ENCODE assay signal across 9 cellular contexts in genomic region chr11:63769719-63770443, GRCh38. TPM values are rescaled to one million over a fixed set of nuclear protein-coding genes. Genes with fewer than 3 reads are reported as not detected.
DNase-seq lines count a peak whose midpoint lies in the region; ATAC-seq and TF ChIP-seq lines count a peak whose summit lies in the region.
"Had no signal": no experiment of that assay in that cellular context is flagged by ENCODE, and none has a peak within 500 bp of the region (broad histone marks: within the 10 kb centered on the region; RNA-seq: fewer than 3 reads in every experiment).

No MANE protein-coding gene starts in this region.

- H3K36me3 ChIP-seq in CD8-positive, alpha-beta T cell (ENCODE audit: insufficient read depth, low read length) = no peaks in the 10 kb centered on the region

- H3K9me3 ChIP-seq in CD8-positive, alpha-beta T cell (ENCODE audit: low read length) = no peaks in the 10 kb centered on the region

- no peaks in the 10 kb centered on the region for H3K9me3 Mint-ChIP-seq in CD8-positive, alpha-beta T cell
- no peaks in the 10 kb centered on the region for H3K9me3 Mint-ChIP-seq in natural killer cell

- intact Hi-C loops in CD8-positive, alpha-beta T cell (cut with DNase I, micrococcal nuclease) = loop anchor here (1.0 to 5.0 kb wide), 6 partner anchors 42 to 383 kb away; partner anchors contain the start of genes ATL3 (in 1 of the 2) and SPINDOC (in 1 of the 2)
- intact Hi-C loops in natural killer cell (cut with micrococcal nuclease) = loop anchor here (5.0 kb wide), 1 partner anchor 177 kb away; no protein-coding TSS in a partner anchor

- H3K27ac Mint-ChIP-seq in CD8-positive, alpha-beta T cell = no peak overlapping the region
- no peak overlapping the region for H3K27ac Mint-ChIP-seq in natural killer cell

- peaks cover 15% of the 10 kb centered on the region for H3K4me1 ChIP-seq in CD8-positive, alpha-beta T cell (ENCODE audit: insufficient read depth, low read length)

- peaks cover 6% of the 10 kb centered on the region for H3K36me3 Mint-ChIP-seq in CD8-positive, alpha-beta T cell
- no peaks in the 10 kb centered on the region for H3K36me3 Mint-ChIP-seq in natural killer cell

- H3K4me3 ChIP-seq in CD8-positive, alpha-beta T cell (ENCODE audit: low read depth, low read length) = peak overlapping the region; percentile 57

- H3K27me3 Mint-ChIP-seq in CD8-positive, alpha-beta T cell (ENCODE audit: low read depth) = no peaks in the 10 kb centered on the region
- peaks cover 5 to 12% of the 10 kb centered on the region in 2 donors for H3K27me3 Mint-ChIP-seq in natural killer cell (ENCODE audit: low read depth in 2 of 2)

- CTCF ChIA-PET in CD8-positive, alpha-beta T cell (lab: Charles Lee) = interaction anchor here (1.5 to 4.8 kb wide), 4 partner anchors 9 to 380 kb away, joined by 5 to 38 read pairs (median 26); partner anchors contain the start of gene MARK2

- peaks cover 16% of the 10 kb centered on the region for H3K4me1 Mint-ChIP-seq in CD8-positive, alpha-beta T cell (ENCODE audit: low read depth)
- H3K4me1 Mint-ChIP-seq in natural killer cell = peaks cover 9 to 11% of the 10 kb centered on the region in 2 donors

- H3K27ac ChIP-seq in CD8-positive, alpha-beta T cell (ENCODE audit: low read depth, low read length) = no peak overlapping the region
- H3K27ac ChIP-seq: HL-60 had no signal

- TF ChIP-seq CTCF in CD8-positive, alpha-beta T cell (IDR thresholded peaks at IDR 0.05) = no peak
- no peak for TF ChIP-seq CTCF in natural killer cell (IDR thresholded peaks at IDR 0.05)

- no peaks in the 10 kb centered on the region for H3K27me3 ChIP-seq in CD8-positive, alpha-beta T cell (ENCODE audit: insufficient read depth, low read length)

- H3K4me3 Mint-ChIP-seq in CD8-positive, alpha-beta T cell = peak overlapping the region; percentile 78
- H3K4me3 Mint-ChIP-seq in natural killer cell = peak overlapping the region; percentile 73

- no peak for ATAC-seq in CD8-positive, alpha-beta T cell
- no peak for ATAC-seq in natural killer cell
- ATAC-seq in HG03565 (IDR thresholded peaks at IDR 0.05; ENCODE audit: unreplicated experiment) = no peak

- POLR2A ChIA-PET in CD8-positive, alpha-beta T cell (lab: Charles Lee) = interaction anchor here (3.0 kb wide), 1 partner anchor 88 kb away, joined by 11 read pairs; the partner anchor contains the start of gene RTN3

- DNase-seq in CD8-positive, alpha-beta T cell = no peak
- DNase-seq in NCI-H146 treated with DMSO at 0.1 percent for 48 hours (lab: John Stamatoyannopoulos, UW; ENCODE audit: unreplicated experiment) (peak; percentile 83), ecto neural progenitor cell (ENCODE audit: low spot score) (peak; percentile 67), natural killer cell (no peak), LoVo (ENCODE audit: low spot score) (no peak), globus pallidus (ENCODE audit: low spot score) (no peak), dermis blood vessel endothelial cell (no peak)

RNA-seq across cellular contexts. Expression of gene ZFTA, which starts 1.3 kb away (rescaled TPM):
- total RNA-seq in CD8-positive, alpha-beta T cell = 1 to 10 TPM; 3.2 to 5.7 TPM
- total RNA-seq in natural killer cell (1 to 10 TPM; 3.7 to 5.3 (median 4.8) TPM), dermis blood vessel endothelial cell (25.4 and 30.1 TPM in 2 replicates)

RNA-seq across cellular contexts. Expression of gene SPINDOC, which starts 43.4 kb away (rescaled TPM):
- 1 to 10 TPM; 4.0 to 4.1 TPM for total RNA-seq in CD8-positive, alpha-beta T cell
- total RNA-seq in natural killer cell (10 to 100 TPM; 15.6 to 25.3 (median 21.1) TPM), dermis blood vessel endothelial cell (14.3 and 22.4 TPM in 2 replicates)

Comparison
In these comparisons a context has a peak if more than half of its experiments do, and no peak if none do; other contexts are left out.
1. DNase-seq: peak in NCI-H146 treated with DMSO at 0.1 percent for 48 hours (single experiment) and ecto neural progenitor cell (single experiment); none in CD8-positive, alpha-beta T cell (0 of 7), natural killer cell (single experiment), LoVo (single experiment), globus pallidus (single experiment) and dermis blood vessel endothelial cell (single experiment).